ENCODE assay signal across 28 cellular contexts in the genomic region with DNA sequence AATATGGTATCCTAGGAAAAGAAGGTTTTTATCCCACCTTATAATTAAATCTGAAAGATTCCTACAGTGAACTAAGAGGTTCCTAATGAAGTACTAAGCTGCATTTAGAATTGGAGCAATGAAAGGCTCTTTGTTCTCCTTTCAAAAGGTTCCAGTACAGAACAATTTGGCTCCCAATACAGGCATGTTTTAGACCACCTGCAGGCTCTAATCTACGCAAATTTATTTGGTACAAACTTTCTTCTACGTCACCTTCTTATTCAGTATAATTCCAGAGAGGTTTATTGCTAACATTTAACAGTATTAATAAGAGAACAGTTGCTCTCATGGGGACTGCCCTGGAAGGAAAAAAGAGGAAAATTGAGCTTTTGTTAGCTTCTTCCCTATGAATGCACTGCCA. TPM values are rescaled to one million over a fixed set of nuclear protein-coding genes. Genes with fewer than 3 reads are reported as not detected.
DNase-seq lines count a peak whose midpoint lies in the region; ATAC-seq, FAIRE-seq and TF ChIP-seq lines count a peak whose summit lies in the region.
"Had no signal": no experiment of that assay in that cellular context is flagged by ENCODE, and none has a peak within 500 bp of the region (broad histone marks: within the 10 kb centered on the region; RNA-seq: fewer than 3 reads in every experiment).

No MANE protein-coding gene starts in this region.

- CTCF ChIA-PET in HepG2 (lab: Yijun Ruan, JAX; ENCODE audit: low intra/inter-chr PET ratio, low total read pairs): no interaction called here

- H3K36me3 ChIP-seq in HepG2 (replicated peaks in 1 of 2; ENCODE audit: control insufficient read depth in 1 of 2, insufficient read depth in 2 of 2, low read length in 2 of 2) (no peaks in the 10 kb centered on the region), right lobe of liver (no peaks in the 10 kb centered on the region)

- H3K9ac ChIP-seq in HepG2 (ENCODE audit: insufficient read depth, low read depth, low read length): no peak overlapping the region
- H3K9ac ChIP-seq: SK-N-SH had no signal

- no peak for TF ChIP-seq RAD21 in HepG2 (CRISPR knock-in tag; IDR thresholded peaks at IDR 0.05)

- H3K27me3 ChIP-seq in HepG2 (ENCODE audit: control insufficient read depth in 1 of 2, insufficient read depth in 2 of 2, low read length in 2 of 2) (no peaks in the 10 kb centered on the region), right lobe of liver (no peaks in the 10 kb centered on the region)

- BruUV-seq in HepG2 (replicated peaks; lab: Mats Ljungman, UMichigan): no TSS peak

- POLR2A ChIA-PET in HepG2 (lab: Yijun Ruan, JAX): no interaction called here

- 87% methylated on average over 2 of the region's 2 CpGs for WGBS in HepG2 (ENCODE audit: low lambda C conversion rate)
- 74% methylated on average over 2 of the region's 2 CpGs for WGBS in right lobe of liver (ENCODE audit: insufficient coverage, low coverage, low lambda C conversion rate, missing lambda C conversion rate)

- H3K4me2 ChIP-seq in HepG2 (ENCODE audit: low read depth, low read length): peak overlapping the region; percentile 58
- H3K4me2 ChIP-seq: SK-N-SH had no signal

- H3K4me1 ChIP-seq in HepG2 (ENCODE audit: insufficient read depth, low read length) (peaks cover 37% of the 10 kb centered on the region), right lobe of liver (no peaks in the 10 kb centered on the region)

- ATAC-seq in HepG2 (no peak), right lobe of liver (no peak)

- H3K9me3 ChIP-seq in HepG2 (ENCODE audit: low read length) (peaks cover 33% of the 10 kb centered on the region), right lobe of liver (no peaks in the 10 kb centered on the region)

- H3K27ac ChIP-seq in HepG2 (ENCODE audit: extremely low read length, insufficient read depth, low read length): peak overlapping the region; percentile 81
- no peak overlapping the region for H3K27ac ChIP-seq in right lobe of liver
- H3K27ac ChIP-seq in substantia nigra (ENCODE audit: low read depth, low read length, poor library complexity, severe bottlenecking): no peak overlapping the region

- TF ChIP-seq EP300 in HepG2 (IDR thresholded peaks at IDR 0.05; ENCODE audit: low read depth in 2 of 2, low read length in 2 of 2) (no peak), HepG2 (CRISPR knock-in tag; IDR thresholded peaks at IDR 0.05; ENCODE audit: borderline replicate concordance) (no peak)

- peak; percentile 26 for DNase-seq in HepG2 (ENCODE audit: low spot score)
- no peak for DNase-seq in right lobe of liver
- DNase-seq in left kidney (ENCODE audit: low read depth, low spot score): peak; percentile 12
- peak; percentile 26 for DNase-seq in pons (ENCODE audit: low spot score)
- DNase-seq in stimulated activated CD4-positive, alpha-beta T cell treated with anti-CD3 and anti-CD28 coated beads, Interleukin-4, amount 100 ng/mL, for 1 hour: no peak
- DNase-seq in T-helper 2 cell: no peak
- no peak for DNase-seq in GM12891 (ENCODE audit: insufficient read length, low spot score)
- no peak for DNase-seq in substantia nigra (lab: John Stamatoyannopoulos, UW)
- DNase-seq: DMS153, DND-41, H7, KBM-7, MV-4-11, NCI-H1105 treated with DMSO at 0.1 percent for 48 hours, NCI-H2029, NCI-H226, NCI-H510A, NCI-H69, OCI-M1, SIG-M5, SK-N-SH had no signal

- TF ChIP-seq CTCF in HepG2 (CRISPR knock-in tag; IDR thresholded peaks at IDR 0.05) (no peak), right lobe of liver (IDR thresholded peaks at IDR 0.05) (no peak)

- no peaks in the 10 kb centered on the region for H4K20me1 ChIP-seq in HepG2 (ENCODE audit: insufficient read depth, low read length)

- FAIRE-seq in HepG2 (lab: Jason Lieb, UNC): no peak
- FAIRE-seq in GM12891 (lab: Jason Lieb, UNC): no peak
- FAIRE-seq: GM18507, RCC 7860 had no signal

- H3K79me2 ChIP-seq in HepG2 (ENCODE audit: insufficient read depth, low read length): no peaks in the 10 kb centered on the region

- in situ Hi-C loops in HepG2 (cut with HindIII; ENCODE audit: extremely low pct_ligation_motif_present, low pct_unique_long_range_greater_than_20kb): no loop called here

- no peak overlapping the region; a peak in 1 of 6 replicates for H3K4me3 ChIP-seq in HepG2 (replicated peaks in 1 of 3; ENCODE audit: insufficient read depth in 1 of 3, low read depth in 2 of 3, low read length in 3 of 3)
- no peak overlapping the region for H3K4me3 ChIP-seq in right lobe of liver

- peak overlapping the region; percentile 44 for H2AFZ ChIP-seq in HepG2 (ENCODE audit: low read length)

- no peak for TF ChIP-seq POLR2A in HepG2 (IDR thresholded peaks at IDR 0.05; ENCODE audit: insufficient read depth in 1 of 2, low read depth in 2 of 2, low read length in 2 of 2)
- TF ChIP-seq POLR2A in right lobe of liver (IDR thresholded peaks at IDR 0.05): no peak
- TF ChIP-seq POLR2A in GM12891 (IDR thresholded peaks at IDR 0.05; ENCODE audit: low read depth, low read length): no peak

- intact Hi-C loops in HepG2 (cut with micrococcal nuclease; ENCODE audit: unreplicated experiment): no loop called here
- intact Hi-C loops in right lobe of liver (cut with DNase I): no loop called here

TF ChIP-seq in HepG2, 621 proteins besides CTCF, POLR2A, EP300 and RAD21 (continues in another document):
- no peak for TF ChIP-seq JDP2 (CRISPR knock-in tag; IDR thresholded peaks at IDR 0.05; ENCODE audit: borderline replicate concordance)
- TF ChIP-seq TIGD3 (CRISPR knock-in tag; IDR thresholded peaks at IDR 0.05; ENCODE audit: borderline replicate concordance): no peak
- TF ChIP-seq NRL (CRISPR knock-in tag; IDR thresholded peaks at IDR 0.05; ENCODE audit: borderline replicate concordance): no peak
- peak; percentile 14; the same call in 1 of the 2 replicates for TF ChIP-seq NCOA2 (CRISPR knock-in tag; IDR thresholded peaks at IDR 0.05)

TF ChIP-seq in GM12891, 5 proteins besides CTCF, POLR2A, EP300 and RAD21:
- TF ChIP-seq TAF1 (IDR thresholded peaks at IDR 0.05; ENCODE audit: low read depth, low read length) (no peak), SPI1 (IDR thresholded peaks at IDR 0.05; ENCODE audit: low read depth, low read length) (no peak), POU2F2 (IDR thresholded peaks at IDR 0.05; ENCODE audit: low read depth, low read length) (no peak), POLR2AphosphoS5 (IDR thresholded peaks at IDR 0.05; ENCODE audit: low read depth, low read length) (no peak), PAX5 (IDR thresholded peaks at IDR 0.05; ENCODE audit: insufficient read depth, low read length, severe bottlenecking) (no peak)

RNA-seq across cellular contexts. Expression of gene SLCO1C1, which starts 37.6 kb away (rescaled TPM):
- total RNA-seq in HepG2 (2016; rRNA removed; fragmentation: Illumina TruSeq; extraction: Trizol) (not detected in 2 replicates), right lobe of liver (not detected)
- not detected in 2 replicates for total RNA-seq in HepG2 (2016; cell fraction: cytosol; rRNA removed; fragmentation: Illumina TruSeq; extraction: Trizol; ENCODE audit: low read depth)
- not detected in 2 replicates for total RNA-seq in HepG2 (2016; cell fraction: insoluble cytoplasmic fraction; rRNA removed; fragmentation: Illumina TruSeq; extraction: Trizol)
- not detected in 2 replicates for total RNA-seq in HepG2 (2016; cell fraction: membrane; rRNA removed; fragmentation: Illumina TruSeq; extraction: Trizol)
- total RNA-seq in HepG2 (2016; cell fraction: nucleus; rRNA removed; fragmentation: Illumina TruSeq; extraction: Trizol): not detected in 2 replicates
- not detected in 2 replicates for polyA plus RNA-seq in HepG2 (2011; rRNA removed)
- not detected in 2 replicates for polyA plus RNA-seq in HepG2 (2011; cell fraction: cytosol; rRNA removed)
- not detected in 2 replicates for polyA plus RNA-seq in HepG2 (2011; cell fraction: nucleus; rRNA removed)
- polyA plus RNA-seq in HepG2 (2012): not detected in 2 replicates
- not detected in 2 replicates for polyA plus RNA-seq in HepG2 (2016; cell fraction: cytosol; fragmentation: Illumina TruSeq; extraction: Trizol; ENCODE audit: low read depth)
- polyA plus RNA-seq in HepG2 (2016; cell fraction: insoluble cytoplasmic fraction; fragmentation: Illumina TruSeq; extraction: Trizol; ENCODE audit: low read depth): not detected in 2 replicates
- polyA plus RNA-seq in HepG2 (2016; cell fraction: membrane; fragmentation: Illumina TruSeq; extraction: Trizol; ENCODE audit: low read depth): not detected in 2 replicates
- polyA plus RNA-seq in HepG2 (2016; cell fraction: nucleus; fragmentation: Illumina TruSeq; extraction: Trizol; ENCODE audit: insufficient read depth, low read depth): not detected in 2 replicates
- polyA minus RNA-seq in HepG2 (2011; rRNA and poly(A)+ RNA removed; ENCODE audit: low replicate concordance): 5.3 TPM in 1 of 2 replicates, not detected in the other
- not detected in 2 replicates for polyA minus RNA-seq in HepG2 (2011; cell fraction: cytosol; rRNA and poly(A)+ RNA removed)
- polyA minus RNA-seq in HepG2 (2011; cell fraction: nucleus; rRNA and poly(A)+ RNA removed): not detected in 2 replicates
- polyA plus RNA-seq in GM12891 (2012; ENCODE audit: low read depth, missing spikeins): not detected
- total RNA-seq: A172, H7, HT1080, LHCN-M2, MCF 10A had no signal
- polyA plus RNA-seq: BJ had no signal

Comparison
In these comparisons a context has a peak if more than half of its experiments do, and no peak if none do; other contexts are left out.
1. DNase-seq: peak in HepG2 (single experiment), left kidney (single experiment) and pons (single experiment); none in right lobe of liver (0 of 3), stimulated activated CD4-positive, alpha-beta T cell treated with anti-CD3 and anti-CD28 coated beads, Interleukin-4, amount 100 ng/mL, for 1 hour (single experiment), T-helper 2 cell (0 of 5), GM12891 (single experiment) and substantia nigra (0 of 49).